Comparison of ENCODE assay signal across 8 cellular contexts in genomic region chr4:179867300-179867878, GRCh38.
DNase-seq lines count a peak whose midpoint lies in the region; ATAC-seq and TF ChIP-seq lines count a peak whose summit lies in the region.

No MANE protein-coding gene starts in this region.

- BruUV-seq in PC-3 (replicated peaks; lab: Mats Ljungman, UMichigan): no TSS peak
- BruUV-seq in mammary epithelial cell (replicated peaks; lab: Mats Ljungman, UMichigan): no TSS peak

- no peaks in the 10 kb centered on the region for H3F3A ChIP-seq in PC-3 (ENCODE audit: low read length, unreplicated experiment)

- H3K36me3 ChIP-seq in PC-3 (ENCODE audit: low read depth, low read length): no peaks in the 10 kb centered on the region
- no peaks in the 10 kb centered on the region for H3K36me3 ChIP-seq in mammary epithelial cell (ENCODE audit: insufficient read depth, low read length)

- POLR2A ChIA-PET in PC-3 (lab: Charles Lee; ENCODE audit: unreplicated experiment): no interaction called here

- 30% methylated on average over 3 of the region's 6 CpGs for WGBS in mammary epithelial cell (ENCODE audit: low coverage, missing lambda C conversion rate)

- H4K20me1 ChIP-seq in PC-3 (ENCODE audit: low read length) (no peaks in the 10 kb centered on the region), mammary epithelial cell (ENCODE audit: insufficient read depth, low read length) (no peaks in the 10 kb centered on the region)

- H3K4me3 ChIP-seq in PC-3 (ENCODE audit: low read length) (no peak overlapping the region), mammary epithelial cell (replicated peaks in 1 of 3; ENCODE audit: insufficient read depth in 1 of 3, low read depth in 2 of 3, low read length in 3 of 3) (no peak overlapping the region)

- dilution Hi-C loops in mammary epithelial cell (cut with HindIII; ENCODE audit: low sequenced_read_pairs): no loop called here

- H3K4me2 ChIP-seq in PC-3 (ENCODE audit: low read length) (no peak overlapping the region), mammary epithelial cell (ENCODE audit: insufficient read depth, low read depth, low read length) (no peak overlapping the region)

- no peaks in the 10 kb centered on the region for H3K9me3 ChIP-seq in PC-3 (ENCODE audit: low read length)
- H3K9me3 ChIP-seq in mammary epithelial cell (replicated peaks; ENCODE audit: insufficient read depth, low read length): peaks cover 3% of the 10 kb centered on the region

- no peak overlapping the region for H2AFZ ChIP-seq in PC-3 (ENCODE audit: low read length)
- no peak overlapping the region for H2AFZ ChIP-seq in mammary epithelial cell (ENCODE audit: low read depth, low read length)

- ATAC-seq in GM21367 (IDR thresholded peaks at IDR 0.05; ENCODE audit: unreplicated experiment) (peak; percentile 98), HG03520 (IDR thresholded peaks at IDR 0.05; ENCODE audit: unreplicated experiment) (peak; percentile 80), PC-3 (peak; percentile 85)
- ATAC-seq in activated CD4-positive, CD25-positive, alpha-beta regulatory T cell treated with anti-CD3 and anti-CD28 coated beads, Interleukin-2, amount 50 U/mL, for 24 hours: no peak

- in situ Hi-C loops in mammary epithelial cell (cut with MboI; ENCODE audit: low sequenced_read_pairs in 2 of 2): no loop called here

- H3K4me1 ChIP-seq in PC-3 (ENCODE audit: insufficient read depth, low read length): no peaks in the 10 kb centered on the region
- no peaks in the 10 kb centered on the region for H3K4me1 ChIP-seq in mammary epithelial cell (ENCODE audit: insufficient read depth, low read length)

- TF ChIP-seq CTCF in PC-3 (conservative IDR thresholded peaks at IDR 0.05; ENCODE audit: low read depth, low read length) (peak; percentile 73), mammary epithelial cell (conservative IDR thresholded peaks at IDR 0.05 in 1 of 2, IDR thresholded peaks at IDR 0.05 in 1 of 2; ENCODE audit: extremely low read depth in 1 of 2, insufficient read depth in 1 of 2, low read depth in 1 of 2, low read length in 2 of 2) (peak; percentile 79 to 89)

- DNase-seq in NCI-H1436 (lab: John Stamatoyannopoulos, UW) (peak; percentile 9), NCI-H1436 treated with DMSO at 0.1 percent for 48 hours (lab: John Stamatoyannopoulos, UW) (no peak), PC-3 (peak; percentile 64), mammary epithelial cell (peak; percentile 20), middle frontal gyrus (ENCODE audit: extremely low spot score, low spot score) (peak; percentile 3)

- H3K79me2 ChIP-seq in PC-3 (ENCODE audit: low read length) (no peaks in the 10 kb centered on the region), mammary epithelial cell (ENCODE audit: insufficient read depth, low read length) (no peaks in the 10 kb centered on the region)

- no peaks in the 10 kb centered on the region for H3K9me2 ChIP-seq in PC-3 (replicated peaks; ENCODE audit: low read length)

- H3K27ac ChIP-seq in PC-3 (ENCODE audit: low read length): no peak overlapping the region
- no peak overlapping the region for H3K27ac ChIP-seq in mammary epithelial cell (ENCODE audit: insufficient read depth, low read depth, low read length)

- no peak overlapping the region for H3K9ac ChIP-seq in PC-3 (ENCODE audit: low read length)
- no peak overlapping the region for H3K9ac ChIP-seq in mammary epithelial cell (ENCODE audit: insufficient read depth, low read length)

- CTCF ChIA-PET in PC-3 (lab: Charles Lee): interaction anchor here (1.0 kb wide), 1 partner anchor 161 kb away, joined by 3 read pairs; no protein-coding TSS in a partner anchor
- CTCF ChIA-PET in mammary epithelial cell (lab: Charles Lee; ENCODE audit: low non-redundant PET): no interaction called here

- intact Hi-C loops in PC-3 (cut with micrococcal nuclease) (no loop called here), mammary epithelial cell (cut with micrococcal nuclease) (no loop called here)

- H3K27me3 ChIP-seq in PC-3 (ENCODE audit: low read length): no peaks in the 10 kb centered on the region
- no peaks in the 10 kb centered on the region for H3K27me3 ChIP-seq in mammary epithelial cell (ENCODE audit: insufficient read depth, low read length)

Comparison
In these comparisons a context has a peak if more than half of its experiments do, and no peak if none do; other contexts are left out.
1. ATAC-seq: peak in GM21367 (single experiment), HG03520 (single experiment) and PC-3 (single experiment); none in activated CD4-positive, CD25-positive, alpha-beta regulatory T cell treated with anti-CD3 and anti-CD28 coated beads, Interleukin-2, amount 50 U/mL, for 24 hours (0 of 2).